21 cellular contexts compared by ENCODE assay signal in genomic region chr1:65006806-65007205, GRCh38.
"Had no signal": no experiment of that assay in that cellular context is flagged by ENCODE, and none has a peak within 500 bp of the region (broad histone marks: within the 10 kb centered on the region; RNA-seq: fewer than 3 reads in every experiment).

No MANE protein-coding gene starts in this region.

- DNase-seq: KBM-7, MV-4-11, NCI-H1048, NCI-H1105, NCI-H1417, NCI-H146, NCI-H1694 treated with DMSO at 0.1 percent for 48 hours, NCI-H1930, NCI-H2081, NCI-H2107, NCI-H226, NCI-H446, NCI-H510A, NCI-H524 treated with DMSO at 0.1 percent for 48 hours, NCI-H69, NCI-H774, PC-3, SHP77 had no signal

- ATAC-seq: Panc1, PC-3 had no signal

- H3K27ac ChIP-seq: HL-60, RWPE1 had no signal
